8 cellular contexts compared by ENCODE assay signal in the genomic region with DNA sequence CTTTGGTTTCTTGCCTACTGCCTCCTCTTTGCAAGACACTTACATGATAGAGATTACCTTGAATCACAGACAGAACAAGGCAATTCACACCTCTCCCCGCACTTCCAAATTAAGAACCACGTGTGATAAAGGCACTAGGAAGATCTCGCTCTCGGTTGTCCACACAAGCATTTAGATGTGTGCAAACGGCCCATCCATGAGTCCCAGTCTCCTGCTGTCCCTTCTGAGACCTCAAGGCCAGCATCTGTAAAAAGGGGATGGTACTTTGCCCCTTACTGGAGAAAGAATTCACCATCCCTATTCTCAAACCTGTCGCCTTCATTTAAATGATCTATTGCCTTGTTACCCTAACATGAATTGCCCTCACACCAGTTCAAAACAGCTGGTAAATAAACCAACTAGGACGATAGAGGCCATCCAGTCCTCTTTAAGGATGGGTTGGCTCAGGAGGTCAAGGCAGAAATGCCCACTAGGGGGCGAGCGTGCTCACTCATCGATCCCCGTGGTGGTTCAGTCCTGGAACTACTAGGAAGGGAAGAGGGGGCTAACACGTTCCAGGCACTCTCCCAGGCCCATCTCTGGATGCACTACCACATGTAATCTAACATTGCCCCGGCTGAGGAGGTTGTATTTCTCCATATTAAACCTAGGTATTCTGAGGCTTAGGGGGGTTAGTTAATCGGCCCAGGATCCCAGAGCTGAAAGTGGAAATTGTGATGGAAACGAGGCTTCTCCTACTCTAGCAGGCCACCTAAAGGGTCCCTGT.
A peak's percentile ranks its signal among the peaks of the same experiment; 100 is the strongest.
DNase-seq lines count a peak whose midpoint lies in the region; ATAC-seq, FAIRE-seq and TF ChIP-seq lines count a peak whose summit lies in the region.

No MANE protein-coding gene starts in this region.

- H3K4me3 ChIP-seq in fibroblast of pulmonary artery (replicated peaks; ENCODE audit: low read depth, low read length), result no peak overlapping the region

- ATAC-seq in GM18867 (IDR thresholded peaks at IDR 0.05; ENCODE audit: unreplicated experiment) (peak; percentile 91), HG03135 (IDR thresholded peaks at IDR 0.05; ENCODE audit: unreplicated experiment) (peak; percentile 83)

- no peak for FAIRE-seq in urothelium cell line (lab: Jason Lieb, UNC)

- DNase-seq in Ammon's horn (ENCODE audit: low spot score), result peak; percentile 80
- peak; percentile 81 for DNase-seq in NCI-H82 (lab: John Stamatoyannopoulos, UW)
- DNase-seq in activated T-cell treated with anti-CD3 and anti-CD28 coated beads for 1 hour (ENCODE audit: low read depth), result peak; percentile 41
- DNase-seq in fibroblast of pulmonary artery (ENCODE audit: low read depth), result peak; percentile 79
- DNase-seq in nucleus accumbens (lab: John Stamatoyannopoulos, UW), result peak in 50 of 56 donors; percentile 6 to 87 (median 44)
- peak; percentile 57 for DNase-seq in urothelium cell line (ENCODE audit: low spot score)

- TF ChIP-seq CTCF in fibroblast of pulmonary artery (IDR thresholded peaks at IDR 0.05; ENCODE audit: low read length, missing control alignments), result peak; percentile 93
